8 cellular contexts compared by ENCODE assay signal in genomic region chr1:47192458-47193384, GRCh38. TPM values are rescaled to one million over a fixed set of nuclear protein-coding genes. Genes with fewer than 3 reads are reported as not detected.
A peak's percentile ranks its signal among the peaks of the same experiment; 100 is the strongest.
DNase-seq lines count a peak whose midpoint lies in the region; ATAC-seq, FAIRE-seq and TF ChIP-seq lines count a peak whose summit lies in the region.

No MANE protein-coding gene starts in this region.

- TF ChIP-seq CTCF in fibroblast of the aortic adventitia (IDR thresholded peaks at IDR 0.05; ENCODE audit: insufficient read depth, low read length) (peak; percentile 98), neural cell (IDR thresholded peaks at IDR 0.05; ENCODE audit: poor library complexity, severe bottlenecking) (peak; percentile 88)

- H3K9me2 ChIP-seq in neural cell (ENCODE audit: insufficient read depth, low read length): no peaks in the 10 kb centered on the region

- no peak overlapping the region for H3K9ac ChIP-seq in neural cell (ENCODE audit: low read length)

- peak; percentile 12 for FAIRE-seq in RCC 7860 (lab: Jason Lieb, UNC)

- TF ChIP-seq RAD21 in neural cell (conservative IDR thresholded peaks at IDR 0.05): peak; percentile 76

- no peak for TF ChIP-seq EP300 in neural cell (conservative IDR thresholded peaks at IDR 0.05; ENCODE audit: poor library complexity, severe bottlenecking)

- H3K36me3 ChIP-seq in neural cell (ENCODE audit: insufficient read depth, low read length): no peaks in the 10 kb centered on the region

- ATAC-seq in GM18868 (IDR thresholded peaks at IDR 0.05; ENCODE audit: unreplicated experiment): peak; percentile 80

- H3K79me2 ChIP-seq in neural cell (replicated peaks; ENCODE audit: insufficient read depth, low read length): no peaks in the 10 kb centered on the region

- no peaks in the 10 kb centered on the region for H3K9me3 ChIP-seq in neural cell (ENCODE audit: low read length)

- H3K4me2 ChIP-seq in neural cell (ENCODE audit: low read length): no peak overlapping the region

- H2AFZ ChIP-seq in neural cell (ENCODE audit: low read depth, low read length): no peak overlapping the region

- H3K27me3 ChIP-seq in neural cell (ENCODE audit: insufficient read depth, low read depth, low read length): no peaks in the 10 kb centered on the region

- H3F3A ChIP-seq in neural cell (ENCODE audit: insufficient read depth, low read length, poor library complexity, severe bottlenecking): no peaks in the 10 kb centered on the region

- H3K4me3 ChIP-seq in fibroblast of the aortic adventitia (ENCODE audit: low read depth, low read length) (no peak overlapping the region), neural cell (ENCODE audit: low read length) (no peak overlapping the region)

- no peaks in the 10 kb centered on the region for H4K20me1 ChIP-seq in neural cell (ENCODE audit: insufficient read depth)

- H3K27ac ChIP-seq in neural cell (ENCODE audit: low read length) (no peak overlapping the region), substantia nigra (ENCODE audit: low read depth, low read length, poor library complexity, severe bottlenecking) (no peak overlapping the region)

- DNase-seq in AG08396 (ENCODE audit: low spot score): peak; percentile 75
- peak; percentile 67 for DNase-seq in HuH-7.5 (ENCODE audit: low spot score)
- peak; percentile 44 for DNase-seq in RCC 7860 (ENCODE audit: low spot score)
- DNase-seq in activated T-helper 1 cell treated with Interleukin-2 at 50 U/mL for 16 hours (ENCODE audit: low read depth): peak; percentile 38
- DNase-seq in fibroblast of the aortic adventitia (ENCODE audit: low read depth): peak; percentile 68
- peak in 40 of 49 donors; percentile 6 to 72 (median 48) for DNase-seq in substantia nigra (lab: John Stamatoyannopoulos, UW)

TF ChIP-seq in neural cell, 6 proteins besides CTCF, POLR2A, EP300 and RAD21:
- TF ChIP-seq SMC3 (conservative IDR thresholded peaks at IDR 0.05; ENCODE audit: poor library complexity) (peak; percentile 84), REST (IDR thresholded peaks at IDR 0.05; ENCODE audit: borderline replicate concordance) (no peak)

RNA-seq across cellular contexts. Expression of gene PDZK1IP1, which starts 2.9 kb away (rescaled TPM):
- total RNA-seq in fibroblast of the aortic adventitia (ENCODE audit: low replicate concordance): not detected in 2 replicates
- polyA plus RNA-seq in neural cell: not detected in 2 replicates
- not detected in 2 replicates for polyA minus RNA-seq in neural cell

RNA-seq across cellular contexts. Expression of gene TAL1, which starts 39.3 kb away (rescaled TPM):
- total RNA-seq in fibroblast of the aortic adventitia (ENCODE audit: low replicate concordance): 0.08 and 0.36 TPM in 2 replicates
- polyA plus RNA-seq in neural cell: not detected in 2 replicates
- polyA minus RNA-seq in neural cell: not detected in 2 replicates

RNA-seq across cellular contexts. Expression of gene CYP4A22, which starts 55.5 kb away (rescaled TPM):
- not detected in 2 replicates for total RNA-seq in fibroblast of the aortic adventitia (ENCODE audit: low replicate concordance)
- polyA plus RNA-seq in neural cell: 0.32 TPM in 1 of 2 replicates, not detected in the other
- polyA minus RNA-seq in neural cell: 0.23 TPM in 1 of 2 replicates, not detected in the other
